In genomic region chr12:6532927-6533652, GRCh38 we compare ENCODE assay signal across 8 cellular contexts. TPM values are rescaled to one million over a fixed set of nuclear protein-coding genes. Genes with fewer than 3 reads are reported as not detected.
DNase-seq lines count a peak whose midpoint lies in the region; ATAC-seq and TF ChIP-seq lines count a peak whose summit lies in the region.

No MANE protein-coding gene starts in this region.

- H2AK5ac ChIP-seq in IMR-90 (ENCODE audit: low read depth, low read length): peak overlapping the region; percentile 95

- peak overlapping the region; percentile 90 for H3K23ac ChIP-seq in IMR-90 (ENCODE audit: low read depth, low read length)

- peaks cover 98% of the 10 kb centered on the region for H3K36me3 Mint-ChIP-seq in Caco-2 (ENCODE audit: insufficient read depth, unreplicated experiment)
- peaks cover 72% of the 10 kb centered on the region for H3K36me3 Mint-ChIP-seq in MCF 10A (ENCODE audit: insufficient read depth, unreplicated experiment)

- no peak for TF ChIP-seq RAD21 in IMR-90 (IDR thresholded peaks at IDR 0.05; ENCODE audit: low read length)

- peak; percentile 90 to 92 for DNase-seq in Caco-2
- peak; percentile 76 for DNase-seq in IMR-90
- DNase-seq in RPMI8226: peak; percentile 76
- DNase-seq in MCF 10A (ENCODE audit: unreplicated experiment): peak; percentile 85
- peak; percentile 86 for DNase-seq in sigmoid colon

- H4K5ac ChIP-seq in IMR-90 (ENCODE audit: low read depth, low read length): peak overlapping the region; percentile 93

- H3K9me3 ChIP-seq in Caco-2 (no peaks in the 10 kb centered on the region), IMR-90 (ENCODE audit: control insufficient read depth, insufficient read depth, low read length) (no peaks in the 10 kb centered on the region), iPS-18a (ENCODE audit: control insufficient read depth, low read depth, low read length) (no peaks in the 10 kb centered on the region), sigmoid colon (no peaks in the 10 kb centered on the region)

- POLR2A ChIA-PET in Caco-2 (lab: Charles Lee): interaction anchor here (0.5 to 2.0 kb wide), 6 partner anchors 8 to 255 kb away, joined by 3 to 15 read pairs (median 6); partner anchors contain the start of genes MRPL51 and VAMP1
- POLR2A ChIA-PET in IMR-90 (lab: Charles Lee; ENCODE audit: unreplicated experiment): interaction anchor here (1.0 to 1.4 kb wide), 2 partner anchors 8 to 63 kb away, joined by 3 to 4 read pairs; partner anchors contain the start of gene VAMP1
- POLR2A ChIA-PET in MCF 10A (lab: Yijun Ruan, JAX): interaction anchor here (0.7 to 5.2 kb wide), 16 partner anchors 10 to 162 kb away, joined by 3 to 54 read pairs (median 5); partner anchors contain the start of genes MRPL51, NOP2, TAPBPL and VAMP1

- TF ChIP-seq EP300 in sigmoid colon (IDR thresholded peaks at IDR 0.05): no peak

- peak overlapping the region; percentile 99 for H3K14ac ChIP-seq in IMR-90 (replicated peaks; ENCODE audit: low read depth, low read length)

- H3K27me3 ChIP-seq in Caco-2 (replicated peaks; ENCODE audit: control insufficient read depth, insufficient read depth, low read length) (no peaks in the 10 kb centered on the region), IMR-90 (ENCODE audit: control insufficient read depth, insufficient read depth, low read length) (no peaks in the 10 kb centered on the region), iPS-18a (ENCODE audit: control insufficient read depth, insufficient read depth, low read length) (no peaks in the 10 kb centered on the region), sigmoid colon (no peaks in the 10 kb centered on the region)

- H2BK20ac ChIP-seq in IMR-90 (ENCODE audit: low read depth, low read length): peak overlapping the region; percentile 71

- H2AK9ac ChIP-seq in IMR-90 (replicated peaks; ENCODE audit: low read depth, low read length, poor library complexity): peak overlapping the region; percentile 100

- WGBS in IMR-90 (ENCODE audit: extremely low coverage in 2 of 2, insufficient read length in 1 of 2), 2 experiments: 0% methylated on average over 10 of the region's 14 CpGs; no CpG with 5 or more reads in 1 of the 2 experiments
- 1 to 3% methylated on average over 14 of the region's 14 CpGs for WGBS in sigmoid colon, 2 donors

- H3K4me3 ChIP-seq in Caco-2 (ENCODE audit: low read depth, low read length) (peak overlapping the region; percentile 93), IMR-90 (ENCODE audit: insufficient read depth, low read depth, low read length) (peak overlapping the region; percentile 51), iPS-18a (ENCODE audit: low read length) (peak overlapping the region; percentile 99), sigmoid colon (peak overlapping the region; percentile 76 to 91 (median 88))

- peak overlapping the region; percentile 80 to 82 for H4K8ac ChIP-seq in IMR-90 (ENCODE audit: low read depth in 2 of 2, low read length in 2 of 2)

- in situ Hi-C loops in IMR-90 (cut with MboI; ENCODE audit: low sequenced_read_pairs): no loop called here

- TF ChIP-seq CTCF in Caco-2 (IDR thresholded peaks at IDR 0.05; ENCODE audit: insufficient read depth in 1 of 2, low read depth in 1 of 2, low read length in 1 of 2, severe bottlenecking in 1 of 2, unreplicated experiment in 1 of 2): no peak
- TF ChIP-seq CTCF in IMR-90 (conservative IDR thresholded peaks at IDR 0.05; ENCODE audit: low read depth, low read length): no peak
- no peak for TF ChIP-seq CTCF in MCF 10A (IDR thresholded peaks at IDR 0.05; ENCODE audit: unreplicated experiment)
- no peak for TF ChIP-seq CTCF in sigmoid colon (IDR thresholded peaks at IDR 0.05)

- ATAC-seq in GM19455 (IDR thresholded peaks at IDR 0.05; ENCODE audit: unreplicated experiment) (peak; percentile 3), IMR-90 (ENCODE audit: low read depth) (peak; percentile 22), HG03520 (IDR thresholded peaks at IDR 0.05; ENCODE audit: unreplicated experiment) (no peak)

- H4K91ac ChIP-seq in IMR-90 (ENCODE audit: insufficient read depth, low read depth, low read length): peak overlapping the region; percentile 96

- H3K79me1 ChIP-seq in IMR-90 (ENCODE audit: low read depth in 1 of 2, low read length in 2 of 2): peaks cover 2 to 57% of the 10 kb centered on the region in 2 experiments; a peak in 3 of 4 replicates

- peak overlapping the region; percentile 93 for H3K18ac ChIP-seq in IMR-90 (ENCODE audit: low read depth, low read length)

- peak overlapping the region; percentile 84 for H3K9ac ChIP-seq in IMR-90 (ENCODE audit: low read depth, low read length)
- H3K9ac ChIP-seq in iPS-18a (ENCODE audit: low read length): peak overlapping the region; percentile 99

- intact Hi-C loops in Caco-2 (cut with micrococcal nuclease; ENCODE audit: unreplicated experiment): no loop called here
- intact Hi-C loops in IMR-90 (cut with micrococcal nuclease): loop anchor here (2.0 kb wide), 2 partner anchors 38 to 196 kb away; partner anchors contain the start of gene NCAPD2
- intact Hi-C loops in MCF 10A (cut with micrococcal nuclease): no loop called here
- intact Hi-C loops in sigmoid colon (cut with DNase I): no loop called here

- H3K4me1 ChIP-seq in Caco-2 (peaks cover 46% of the 10 kb centered on the region), IMR-90 (ENCODE audit: control insufficient read depth, insufficient read depth, low read length) (peaks cover 9% of the 10 kb centered on the region), iPS-18a (ENCODE audit: control insufficient read depth, low read depth, low read length) (peaks cover 18% of the 10 kb centered on the region), sigmoid colon (peaks cover 0 to 52% (median 47%) of the 10 kb centered on the region in 4 donors)

- H3K4me1 Mint-ChIP-seq in Caco-2 (ENCODE audit: low read depth, unreplicated experiment) (peaks cover 55% of the 10 kb centered on the region), MCF 10A (ENCODE audit: insufficient read depth, unreplicated experiment) (peaks cover 34% of the 10 kb centered on the region)

- no peaks in the 10 kb centered on the region for H3K9me1 ChIP-seq in IMR-90 (ENCODE audit: insufficient read depth, low read length)

- H3K27me3 Mint-ChIP-seq in Caco-2 (ENCODE audit: insufficient read depth, unreplicated experiment) (no peaks in the 10 kb centered on the region), MCF 10A (ENCODE audit: insufficient read depth, unreplicated experiment) (no peaks in the 10 kb centered on the region)

- H3K36me3 ChIP-seq in Caco-2 (ENCODE audit: control insufficient read depth, insufficient read depth, low read length): peaks cover 22% of the 10 kb centered on the region
- peaks cover 54% of the 10 kb centered on the region for H3K36me3 ChIP-seq in IMR-90 (ENCODE audit: control insufficient read depth, insufficient read depth, low read length)
- H3K36me3 ChIP-seq in iPS-18a (ENCODE audit: control insufficient read depth, low read depth, low read length): peaks cover 70% of the 10 kb centered on the region
- peaks cover 14 to 52% (median 46%) of the 10 kb centered on the region in 4 donors for H3K36me3 ChIP-seq in sigmoid colon

- no TSS peak for BruUV-seq in Caco-2 (replicated peaks; lab: Mats Ljungman, UMichigan)
- BruUV-seq in IMR-90 (replicated peaks; lab: Mats Ljungman, UMichigan): no TSS peak
- no TSS peak for BruUV-seq in MCF 10A (replicated peaks; lab: Mats Ljungman, UMichigan)

- peak overlapping the region; percentile 96 for H2BK120ac ChIP-seq in IMR-90 (ENCODE audit: low read depth, low read length)

- CTCF ChIA-PET in Caco-2 (lab: Charles Lee) (interaction anchor here (0.9 to 1.1 kb wide), 3 partner anchors 18 to 26 kb away, joined by 3 read pairs; no protein-coding TSS in a partner anchor), IMR-90 (lab: Yijun Ruan, JAX) (no interaction called here), MCF 10A (lab: Yijun Ruan, JAX) (interaction anchor here (0.7 to 0.8 kb wide), 2 partner anchors 16 to 109 kb away, joined by 3 to 4 read pairs; no protein-coding TSS in a partner anchor)

- dilution Hi-C loops in IMR-90 (cut with HindIII; ENCODE audit: low sequenced_read_pairs, unreplicated experiment): no loop called here

- H2BK15ac ChIP-seq in IMR-90 (ENCODE audit: low read depth, low read length): peak overlapping the region; percentile 63; the same call in 2 of the 3 replicates

- peak overlapping the region; percentile 95 for H3K4me2 ChIP-seq in IMR-90 (ENCODE audit: low read depth, low read length)

- TF ChIP-seq POLR2A in IMR-90 (IDR thresholded peaks at IDR 0.05; ENCODE audit: low read depth, low read length): no peak; the same call in none of the 2 replicates
- TF ChIP-seq POLR2A in sigmoid colon (IDR thresholded peaks at IDR 0.05): no peak

- H3K27ac ChIP-seq in IMR-90 (ENCODE audit: insufficient read depth, low read length): peak overlapping the region; percentile 94
- peak overlapping the region; percentile 95 for H3K27ac ChIP-seq in iPS-18a (ENCODE audit: low read length)
- peak overlapping the region; percentile 97 to 98 (median 98) for H3K27ac ChIP-seq in sigmoid colon

- H2BK5ac ChIP-seq in IMR-90 (ENCODE audit: low read depth, low read length, poor library complexity, severe bottlenecking): peak overlapping the region; percentile 99

- H2AFZ ChIP-seq in IMR-90 (replicated peaks; ENCODE audit: low read length, poor library complexity): peak overlapping the region; percentile 89

- H3K56ac ChIP-seq in IMR-90 (ENCODE audit: extremely low read depth, insufficient read depth, low read length): peak overlapping the region; percentile 86

- peaks cover 38% of the 10 kb centered on the region for H4K20me1 ChIP-seq in IMR-90 (ENCODE audit: insufficient read depth, low read length)

- H3K9me3 Mint-ChIP-seq in Caco-2 (ENCODE audit: unreplicated experiment) (no peaks in the 10 kb centered on the region), MCF 10A (ENCODE audit: unreplicated experiment) (no peaks in the 10 kb centered on the region)

- H3K4me3 Mint-ChIP-seq in Caco-2 (ENCODE audit: unreplicated experiment): peak overlapping the region; percentile 91
- peak overlapping the region; percentile 88 for H3K4me3 Mint-ChIP-seq in MCF 10A (ENCODE audit: unreplicated experiment)

- peak overlapping the region; percentile 97 for H3K4ac ChIP-seq in IMR-90 (ENCODE audit: low read depth, low read length)

- H3K27ac Mint-ChIP-seq in Caco-2 (ENCODE audit: unreplicated experiment) (peak overlapping the region; percentile 97), MCF 10A (ENCODE audit: low read depth, unreplicated experiment) (peak overlapping the region; percentile 95)

RNA-seq across cellular contexts. Expression of gene GAPDH, which starts 1.2 kb away (rescaled TPM):
- total RNA-seq in Caco-2 (2022): 4,975 and 5,337 TPM in 2 replicates
- 11,536 and 12,939 TPM in 2 replicates for total RNA-seq in IMR-90 (2012; rRNA removed)
- 21,893 and 22,387 TPM in 2 replicates for polyA plus RNA-seq in IMR-90 (2012; rRNA removed)
- 8,363 and 20,126 TPM in 2 replicates for polyA plus RNA-seq in IMR-90 (2012; cell fraction: cytosol; rRNA removed)
- polyA plus RNA-seq in IMR-90 (2012; cell fraction: nucleus; rRNA removed; ENCODE audit: low replicate concordance): 5,196 and 8,980 TPM in 2 replicates
- total RNA-seq in MCF 10A (2022): 2,995 and 4,097 TPM in 2 replicates
- 1,000 to 10,000 TPM; 1,653 to 2,501 (median 2,098) TPM for total RNA-seq in sigmoid colon
- 1,000 to 10,000 TPM; 2,564 to 3,219 (median 3,101) TPM for polyA plus RNA-seq in sigmoid colon

RNA-seq across cellular contexts. Expression of gene IFFO1, which starts 22.8 kb away (rescaled TPM):
- total RNA-seq in Caco-2 (2022): 0.48 and 0.53 TPM in 2 replicates
- total RNA-seq in IMR-90 (2012; rRNA removed): 5.6 and 5.8 TPM in 2 replicates
- 35.1 and 37.8 TPM in 2 replicates for polyA plus RNA-seq in IMR-90 (2012; rRNA removed)
- polyA plus RNA-seq in IMR-90 (2012; cell fraction: cytosol; rRNA removed): 30.6 and 33.4 TPM in 2 replicates
- polyA plus RNA-seq in IMR-90 (2012; cell fraction: nucleus; rRNA removed; ENCODE audit: low replicate concordance): 194 and 345 TPM in 2 replicates
- total RNA-seq in MCF 10A (2022): 0.49 and 1.1 TPM in 2 replicates
- 10 to 100 TPM; 15.3 to 34.3 (median 22.7) TPM for total RNA-seq in sigmoid colon
- 10 to 100 TPM in 1 of 3 donors, 1 to 10 TPM in 2; 1.8 to 14.0 (median 4.2) TPM for polyA plus RNA-seq in sigmoid colon

RNA-seq across cellular contexts. Expression of gene NOP2, which starts 35.0 kb away (rescaled TPM):
- total RNA-seq in Caco-2 (2022) (145 and 157 TPM in 2 replicates), IMR-90 (2012; rRNA removed) (32.5 and 35.8 TPM in 2 replicates), MCF 10A (2022) (97.1 and 108 TPM in 2 replicates), sigmoid colon (10 to 100 TPM in 3 of 4 donors, 1 to 10 TPM in 1; 6.1 to 30.1 (median 23.2) TPM)
- polyA plus RNA-seq in IMR-90 (2012; rRNA removed) (49.9 and 51.7 TPM in 2 replicates), sigmoid colon (10 to 100 TPM in 1 of 3 donors, 1 to 10 TPM in 2; 6.2 to 39.2 (median 7.8) TPM)
- 11.8 and 18.6 TPM in 2 replicates for polyA plus RNA-seq in IMR-90 (2012; cell fraction: cytosol; rRNA removed)
- polyA plus RNA-seq in IMR-90 (2012; cell fraction: nucleus; rRNA removed; ENCODE audit: low replicate concordance): 170 and 206 TPM in 2 replicates

RNA-seq across cellular contexts. Expression of gene NCAPD2, which starts 39.2 kb away (rescaled TPM):
- total RNA-seq in Caco-2 (2022) (204 and 218 TPM in 2 replicates), IMR-90 (2012; rRNA removed) (52.8 and 57.9 TPM in 2 replicates), MCF 10A (2022) (31.9 and 52.0 TPM in 2 replicates), sigmoid colon (10 to 100 TPM; 11.8 to 89.5 (median 12.6) TPM)
- polyA plus RNA-seq in IMR-90 (2012; rRNA removed) (35.6 and 40.9 TPM in 2 replicates), sigmoid colon (10 to 100 TPM in 2 of 3 donors, 1 to 10 TPM in 1; 9.0 to 35.8 (median 13.6) TPM)
- 24.1 and 33.8 TPM in 2 replicates for polyA plus RNA-seq in IMR-90 (2012; cell fraction: cytosol; rRNA removed)
- polyA plus RNA-seq in IMR-90 (2012; cell fraction: nucleus; rRNA removed; ENCODE audit: low replicate concordance): 21.1 and 24.2 TPM in 2 replicates

RNA-seq across cellular contexts. Expression of gene MRPL51, which starts 40.0 kb away (rescaled TPM):
- 448 and 456 TPM in 2 replicates for total RNA-seq in Caco-2 (2022)
- total RNA-seq in IMR-90 (2012; rRNA removed): 80.1 and 126 TPM in 2 replicates
- 151 and 160 TPM in 2 replicates for polyA plus RNA-seq in IMR-90 (2012; rRNA removed)
- polyA plus RNA-seq in IMR-90 (2012; cell fraction: cytosol; rRNA removed): 68.0 and 178 TPM in 2 replicates
- 16.5 and 43.9 TPM in 2 replicates for polyA plus RNA-seq in IMR-90 (2012; cell fraction: nucleus; rRNA removed; ENCODE audit: low replicate concordance)
- 230 and 314 TPM in 2 replicates for total RNA-seq in MCF 10A (2022)
- 100 to 1,000 TPM in 2 of 4 donors, 10 to 100 TPM in 2; 52.9 to 113 (median 92.1) TPM for total RNA-seq in sigmoid colon
- 100 to 1,000 TPM; 119 to 142 (median 135) TPM for polyA plus RNA-seq in sigmoid colon
